ENCODE assay signal across 19 cellular contexts in genomic region chr17:75373290-75373689, GRCh38.
"Had no signal": no experiment of that assay in that cellular context is flagged by ENCODE, and none has a peak within 500 bp of the region (broad histone marks: within the 10 kb centered on the region; RNA-seq: fewer than 3 reads in every experiment).

No MANE protein-coding gene starts in this region.

- H3K4me3 Mint-ChIP-seq: activated CD4-positive, alpha-beta T cell treated with anti-CD3 and anti-CD28 coated beads, Interleukin-2, amount 10 ng/mL, durations not matched to agents 24 days and 14 days; activated CD8-positive, alpha-beta T cell treated with anti-CD3 and anti-CD28 coated beads for 36 hours; stimulated activated effector memory CD8-positive, alpha-beta T cell treated with anti-CD3 and anti-CD28 coated beads, Interleukin-12 subunit alpha, Interleukin-12 subunit beta, amount 100 ng/mL, for 72 hours had no signal

- H3K9me3 ChIP-seq: adrenal gland, breast epithelium, pancreas, tibial artery had no signal

- ATAC-seq: activated CD8-positive, alpha-beta T cell treated with anti-CD3 and anti-CD28 coated beads for 36 hours; activated naive CD4-positive, alpha-beta T cell treated with anti-CD3 and anti-CD28 coated beads, Interleukin-2, amount 50 U/mL, for 72 hours; naive thymus-derived CD8-positive, alpha-beta T cell; pancreas; sciatic nerve; stimulated activated effector memory CD8-positive, alpha-beta T cell treated with anti-CD3 and anti-CD28 coated beads, Interleukin-12 subunit alpha, Interleukin-12 subunit beta, amount 100 ng/mL, for 72 hours; T-cell had no signal

- H3K4me3 ChIP-seq: adrenal gland, breast epithelium, pancreas, smooth muscle cell, tibial artery had no signal

- H3K4me2 ChIP-seq: smooth muscle cell had no signal

- H3K27ac Mint-ChIP-seq: activated CD4-positive, alpha-beta T cell treated with anti-CD3 and anti-CD28 coated beads, Interleukin-2, amount 10 ng/mL, durations not matched to agents 24 days and 14 days; activated CD8-positive, alpha-beta T cell treated with anti-CD3 and anti-CD28 coated beads for 36 hours; activated naive CD4-positive, alpha-beta T cell treated with anti-CD3 and anti-CD28 coated beads, Interleukin-2, amount 50 U/mL, for 72 hours; T-cell had no signal

- H3K27ac ChIP-seq: adrenal gland, breast epithelium, pancreas, tibial artery had no signal

- H3K9me3 Mint-ChIP-seq: activated CD4-positive, alpha-beta T cell treated with anti-CD3 and anti-CD28 coated beads, Interleukin-2, amount 10 ng/mL, durations not matched to agents 24 days and 14 days; activated CD8-positive, alpha-beta T cell treated with anti-CD3 and anti-CD28 coated beads for 36 hours; activated naive CD4-positive, alpha-beta T cell treated with anti-CD3 and anti-CD28 coated beads, Interleukin-2, amount 50 U/mL, for 72 hours; naive thymus-derived CD8-positive, alpha-beta T cell; stimulated activated effector memory CD8-positive, alpha-beta T cell treated with anti-CD3 and anti-CD28 coated beads, Interleukin-12 subunit alpha, Interleukin-12 subunit beta, amount 100 ng/mL, for 72 hours; T-cell had no signal

- H3K36me3 ChIP-seq: adrenal gland, breast epithelium, pancreas had no signal

- DNase-seq: activated CD4-positive, alpha-beta T cell treated with anti-CD3 and anti-CD28 coated beads, Interleukin-2, amount 10 ng/mL, durations not matched to agents 24 days and 14 days; activated CD8-positive, alpha-beta T cell treated with anti-CD3 and anti-CD28 coated beads for 36 hours; activated gamma-delta T cell treated with Interleukin-2 at 50 U/mL for 16 hours; activated T-cell treated with anti-CD3 and anti-CD28 coated beads, Interleukin-2, amount 50 U/mL, for 1 hour; adrenal gland; cerebellar nuclear complex; cortex of kidney; mesenchymal stem cell; naive thymus-derived CD8-positive, alpha-beta T cell; pancreas; stimulated activated CD4-positive, alpha-beta T cell treated with anti-CD3 and anti-CD28 coated beads, Interleukin-4, amount 100 ng/mL, for 24 hours; T-cell; T1000; tibial artery had no signal

- H3K4me1 ChIP-seq: breast epithelium had no signal

- H3K27me3 ChIP-seq: adrenal gland, breast epithelium, pancreas, tibial artery had no signal

- H3K27me3 Mint-ChIP-seq: activated CD4-positive, alpha-beta T cell treated with anti-CD3 and anti-CD28 coated beads, Interleukin-2, amount 10 ng/mL, durations not matched to agents 24 days and 14 days; activated CD8-positive, alpha-beta T cell treated with anti-CD3 and anti-CD28 coated beads for 36 hours; naive thymus-derived CD8-positive, alpha-beta T cell; T-cell had no signal
